ENCODE assay signal across 1 cellular context in the genomic region with DNA sequence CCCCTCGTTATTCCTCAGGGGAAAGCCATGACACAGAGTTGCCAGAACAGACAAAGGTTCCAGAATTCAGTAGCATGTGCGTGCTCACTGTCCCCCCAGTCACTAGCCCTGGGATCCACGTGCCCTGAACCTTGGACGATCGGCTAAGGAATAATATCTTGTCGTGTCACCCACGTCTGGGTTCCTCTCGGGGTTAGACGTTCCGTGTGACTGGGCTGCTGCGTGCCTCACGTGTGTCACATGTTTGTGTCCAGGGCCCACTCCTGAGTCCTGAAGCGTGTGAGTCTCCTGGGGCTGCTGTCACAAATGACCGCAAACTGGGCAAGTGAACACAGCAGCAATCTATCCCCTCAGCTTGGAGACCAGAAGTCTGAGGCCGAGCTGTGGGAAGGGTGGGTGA.
TF ChIP-seq lines count a peak whose summit lies in the region.

No MANE protein-coding gene starts in this region.

TF ChIP-seq in HepG2, 621 proteins besides CTCF, POLR2A, EP300 and RAD21 (continued from another document):
- TF ChIP-seq, protein P1, sequence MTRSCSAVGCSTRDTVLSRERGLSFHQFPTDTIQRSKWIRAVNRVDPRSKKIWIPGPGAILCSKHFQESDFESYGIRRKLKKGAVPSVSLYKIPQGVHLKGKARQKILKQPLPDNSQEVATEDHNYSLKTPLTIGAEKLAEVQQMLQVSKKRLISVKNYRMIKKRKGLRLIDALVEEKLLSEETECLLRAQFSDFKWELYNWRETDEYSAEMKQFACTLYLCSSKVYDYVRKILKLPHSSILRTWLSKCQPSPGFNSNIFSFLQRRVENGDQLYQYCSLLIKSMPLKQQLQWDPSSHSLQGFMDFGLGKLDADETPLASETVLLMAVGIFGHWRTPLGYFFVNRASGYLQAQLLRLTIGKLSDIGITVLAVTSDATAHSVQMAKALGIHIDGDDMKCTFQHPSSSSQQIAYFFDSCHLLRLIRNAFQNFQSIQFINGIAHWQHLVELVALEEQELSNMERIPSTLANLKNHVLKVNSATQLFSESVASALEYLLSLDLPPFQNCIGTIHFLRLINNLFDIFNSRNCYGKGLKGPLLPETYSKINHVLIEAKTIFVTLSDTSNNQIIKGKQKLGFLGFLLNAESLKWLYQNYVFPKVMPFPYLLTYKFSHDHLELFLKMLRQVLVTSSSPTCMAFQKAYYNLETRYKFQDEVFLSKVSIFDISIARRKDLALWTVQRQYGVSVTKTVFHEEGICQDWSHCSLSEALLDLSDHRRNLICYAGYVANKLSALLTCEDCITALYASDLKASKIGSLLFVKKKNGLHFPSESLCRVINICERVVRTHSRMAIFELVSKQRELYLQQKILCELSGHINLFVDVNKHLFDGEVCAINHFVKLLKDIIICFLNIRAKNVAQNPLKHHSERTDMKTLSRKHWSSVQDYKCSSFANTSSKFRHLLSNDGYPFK (CRISPR knock-in tag; IDR thresholded peaks at IDR 0.05; ENCODE audit: borderline replicate concordance), result no peak
- TF ChIP-seq, protein P2, sequence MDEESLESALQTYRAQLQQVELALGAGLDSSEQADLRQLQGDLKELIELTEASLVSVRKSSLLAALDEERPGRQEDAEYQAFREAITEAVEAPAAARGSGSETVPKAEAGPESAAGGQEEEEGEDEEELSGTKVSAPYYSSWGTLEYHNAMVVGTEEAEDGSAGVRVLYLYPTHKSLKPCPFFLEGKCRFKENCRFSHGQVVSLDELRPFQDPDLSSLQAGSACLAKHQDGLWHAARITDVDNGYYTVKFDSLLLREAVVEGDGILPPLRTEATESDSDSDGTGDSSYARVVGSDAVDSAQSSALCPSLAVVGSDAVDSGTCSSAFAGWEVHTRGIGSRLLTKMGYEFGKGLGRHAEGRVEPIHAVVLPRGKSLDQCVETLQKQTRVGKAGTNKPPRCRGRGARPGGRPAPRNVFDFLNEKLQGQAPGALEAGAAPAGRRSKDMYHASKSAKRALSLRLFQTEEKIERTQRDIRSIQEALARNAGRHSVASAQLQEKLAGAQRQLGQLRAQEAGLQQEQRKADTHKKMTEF (CRISPR knock-in tag; IDR thresholded peaks at IDR 0.05), result no peak
